1 cellular context compared by ENCODE assay signal in the genomic region with DNA sequence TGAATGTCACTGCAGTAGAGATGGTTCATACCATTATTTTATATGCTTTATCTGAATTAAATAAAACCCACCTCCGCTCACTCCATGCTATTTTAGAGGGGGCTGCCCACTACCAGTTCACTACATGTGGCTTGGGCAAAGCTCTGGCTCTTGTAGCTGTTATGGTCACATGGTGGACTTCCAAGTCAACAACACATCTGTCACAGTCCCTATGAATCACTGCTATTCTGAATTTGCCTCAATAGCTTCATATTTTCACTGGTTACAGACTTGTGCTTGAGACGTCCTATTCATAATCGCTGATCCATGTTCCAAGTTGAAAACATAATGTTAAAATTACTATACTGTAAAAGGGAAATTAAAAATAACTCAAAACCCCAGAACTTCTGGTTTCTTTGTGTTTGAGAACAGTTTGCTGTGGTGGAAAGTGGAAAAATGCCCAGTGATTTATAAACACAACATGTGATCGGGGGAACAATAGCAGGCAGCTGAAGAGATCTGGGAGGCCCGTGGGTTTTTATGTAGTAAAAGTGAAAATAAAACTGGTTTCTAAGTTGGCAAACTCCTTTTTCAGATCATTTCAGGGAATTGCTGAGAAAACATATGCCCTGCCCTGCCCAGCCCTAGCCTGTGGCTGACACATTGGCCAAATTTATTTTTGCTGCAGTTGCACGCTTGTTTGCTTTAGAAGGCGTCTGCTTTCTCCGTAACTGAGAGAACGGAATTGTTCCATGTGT.
TF ChIP-seq lines count a peak whose summit lies in the region.

No MANE protein-coding gene starts in this region.

TF ChIP-seq in HepG2, 621 proteins besides CTCF, POLR2A, EP300 and RAD21 (continued from another document):
- TF ChIP-seq, protein P1, sequence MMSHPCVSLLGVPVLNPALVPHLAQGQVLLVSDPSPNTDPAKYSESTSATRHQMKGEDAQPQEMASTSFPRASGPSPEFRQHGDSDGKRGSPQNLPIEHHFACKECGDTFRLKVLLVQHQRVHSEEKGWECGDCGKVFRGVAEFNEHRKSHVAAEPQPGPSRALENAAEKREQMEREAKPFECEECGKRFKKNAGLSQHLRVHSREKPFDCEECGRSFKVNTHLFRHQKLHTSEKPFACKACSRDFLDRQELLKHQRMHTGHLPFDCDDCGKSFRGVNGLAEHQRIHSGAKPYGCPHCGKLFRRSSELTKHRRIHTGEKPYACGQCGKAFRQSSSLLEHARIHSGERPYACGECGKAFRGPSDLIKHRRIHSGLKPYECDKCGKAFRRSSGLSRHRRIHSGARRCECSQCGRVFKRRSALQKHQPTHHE (CRISPR knock-in tag; IDR thresholded peaks at IDR 0.05; ENCODE audit: borderline replicate concordance): no peak
